Comparison of ENCODE assay signal across 9 cellular contexts in genomic region chr12:132610051-132610759, GRCh38. TPM values are rescaled to one million over a fixed set of nuclear protein-coding genes. Genes with fewer than 3 reads are reported as not detected.
DNase-seq lines count a peak whose midpoint lies in the region; ATAC-seq and TF ChIP-seq lines count a peak whose summit lies in the region.
"Had no signal": no experiment of that assay in that cellular context is flagged by ENCODE, and none has a peak within 500 bp of the region (broad histone marks: within the 10 kb centered on the region; RNA-seq: fewer than 3 reads in every experiment).

LRCOL1 (minus strand) TSS chr12:132610582; CDS start chr12:132606251, 4,331 bp downstream.

- TF ChIP-seq CTCF in fibroblast of lung (conservative IDR thresholded peaks at IDR 0.05 in 1 of 2, IDR thresholded peaks at IDR 0.05 in 1 of 2; ENCODE audit: low read depth in 1 of 2, low read length in 2 of 2) = no peak

- H3K9me3 ChIP-seq in CD8-positive, alpha-beta memory T cell (ENCODE audit: low read length) = no peaks in the 10 kb centered on the region
- no peaks in the 10 kb centered on the region for H3K9me3 ChIP-seq in fibroblast of lung (ENCODE audit: control insufficient read depth, insufficient read depth, low read depth, low read length)

- peaks cover 22 to 52% of the 10 kb centered on the region in 2 donors for H3K27me3 Mint-ChIP-seq in CD8-positive, alpha-beta memory T cell
- peaks cover 50% of the 10 kb centered on the region for H3K27me3 Mint-ChIP-seq in activated naive CD4-positive, alpha-beta T cell treated with anti-CD3 and anti-CD28 coated beads for 36 hours (ENCODE audit: low read depth)

- no peaks in the 10 kb centered on the region for H3K79me2 ChIP-seq in fibroblast of lung (ENCODE audit: control insufficient read depth, insufficient read depth, low read length)

- DNase-seq in CD8-positive, alpha-beta memory T cell = no peak
- DNase-seq in NCI-H510A (lab: John Stamatoyannopoulos, UW) (peak; percentile 59), fibroblast of lung (ENCODE audit: low read depth in 2 of 2) (peak; percentile 73 to 95), non-pigmented ciliary epithelial cell (ENCODE audit: low read depth) (peak; percentile 76), epidermal melanocyte (ENCODE audit: insufficient read length, low spot score) (no peak)
- no peak for DNase-seq in activated naive CD4-positive, alpha-beta T cell treated with anti-CD3 and anti-CD28 coated beads for 36 hours
- DNase-seq: kidney glomerular epithelial cell had no signal

- peak within 1 kb of the TSS; percentile 32 for H3K4me2 ChIP-seq in fibroblast of lung (ENCODE audit: extremely low read depth, insufficient read depth, low read length)

- H3K4me3 ChIP-seq in CD8-positive, alpha-beta memory T cell (ENCODE audit: low read length) = no peak within 1 kb of the TSS
- H3K4me3 ChIP-seq in fibroblast of lung (replicated peaks in 1 of 4; ENCODE audit: control extremely low read depth in 1 of 4, insufficient read depth in 1 of 4, low read depth in 3 of 4, low read length in 4 of 4) = peak within 1 kb of the TSS in 3 of 4 experiments; percentile 3 to 26 (median 24)

- H3K27ac ChIP-seq in CD8-positive, alpha-beta memory T cell (ENCODE audit: low read depth, low read length) = no peak within 1 kb of the TSS
- H3K27ac ChIP-seq in fibroblast of lung (ENCODE audit: insufficient read depth, low read length) = no peak within 1 kb of the TSS

- intact Hi-C loops in activated naive CD4-positive, alpha-beta T cell treated with anti-CD3 and anti-CD28 coated beads for 36 hours (cut with micrococcal nuclease) = no loop called here

- H3K4me1 ChIP-seq in CD8-positive, alpha-beta memory T cell (ENCODE audit: insufficient read depth, low read length) = no peaks in the 10 kb centered on the region
- H3K4me1 ChIP-seq in fibroblast of lung (ENCODE audit: control insufficient read depth, extremely low read depth, insufficient read depth, low read length) = no peaks in the 10 kb centered on the region

- H4K20me1 ChIP-seq in fibroblast of lung (ENCODE audit: control insufficient read depth, extremely low read depth, insufficient read depth, low read length) = no peaks in the 10 kb centered on the region

- no peaks in the 10 kb centered on the region for H3K36me3 ChIP-seq in CD8-positive, alpha-beta memory T cell (ENCODE audit: insufficient read depth, low read length)
- no peaks in the 10 kb centered on the region for H3K36me3 ChIP-seq in fibroblast of lung (ENCODE audit: control insufficient read depth, insufficient read depth, low read length)

- no peak for ATAC-seq in HG03097 (IDR thresholded peaks at IDR 0.05; ENCODE audit: low FRiP score, unreplicated experiment)
- ATAC-seq in HG03439 (IDR thresholded peaks at IDR 0.05; ENCODE audit: unreplicated experiment) = no peak

- H3K9ac ChIP-seq in fibroblast of lung (ENCODE audit: insufficient read depth, low read length) = no peak within 1 kb of the TSS

- H2AFZ ChIP-seq in fibroblast of lung (ENCODE audit: low read length) = peak within 1 kb of the TSS; percentile 1

- H3K36me3 Mint-ChIP-seq in CD8-positive, alpha-beta memory T cell = no peaks in the 10 kb centered on the region
- no peaks in the 10 kb centered on the region for H3K36me3 Mint-ChIP-seq in activated naive CD4-positive, alpha-beta T cell treated with anti-CD3 and anti-CD28 coated beads for 36 hours (ENCODE audit: low read depth)

- peaks cover 0 to 5% (median 3%) of the 10 kb centered on the region in 5 donors for H3K9me3 Mint-ChIP-seq in CD8-positive, alpha-beta memory T cell
- peaks cover 7% of the 10 kb centered on the region for H3K9me3 Mint-ChIP-seq in activated naive CD4-positive, alpha-beta T cell treated with anti-CD3 and anti-CD28 coated beads for 36 hours

- H3K27ac Mint-ChIP-seq in CD8-positive, alpha-beta memory T cell = peak within 1 kb of the TSS in 1 of 8 donors; percentile 68
- no peak within 1 kb of the TSS for H3K27ac Mint-ChIP-seq in activated naive CD4-positive, alpha-beta T cell treated with anti-CD3 and anti-CD28 coated beads for 36 hours

- CTCF ChIA-PET in CD8-positive, alpha-beta memory T cell (lab: Charles Lee) = interaction anchor here (0.7 to 2.2 kb wide), 5 partner anchors 8 to 196 kb away, joined by 3 to 5 read pairs (median 3); no protein-coding TSS in a partner anchor
- CTCF ChIA-PET in activated naive CD4-positive, alpha-beta T cell treated with anti-CD3 and anti-CD28 coated beads for 36 hours (lab: Charles Lee) = interaction anchor here (0.8 to 1.8 kb wide), 4 partner anchors 11 to 219 kb away, joined by 3 to 5 read pairs (median 3); no protein-coding TSS in a partner anchor

- peaks cover 17% of the 10 kb centered on the region for H3K27me3 ChIP-seq in CD8-positive, alpha-beta memory T cell (ENCODE audit: insufficient read depth, low read length, poor library complexity, severe bottlenecking)
- peaks cover 12% of the 10 kb centered on the region for H3K27me3 ChIP-seq in fibroblast of lung (ENCODE audit: control insufficient read depth, insufficient read depth, low read length)

- peak within 1 kb of the TSS in 6 of 7 donors; percentile 32 to 75 (median 64) for H3K4me3 Mint-ChIP-seq in CD8-positive, alpha-beta memory T cell
- no peak within 1 kb of the TSS for H3K4me3 Mint-ChIP-seq in activated naive CD4-positive, alpha-beta T cell treated with anti-CD3 and anti-CD28 coated beads for 36 hours

- H3K4me1 Mint-ChIP-seq in CD8-positive, alpha-beta memory T cell = peaks cover 6 to 12% (median 8%) of the 10 kb centered on the region in 3 donors
- peaks cover 9% of the 10 kb centered on the region for H3K4me1 Mint-ChIP-seq in activated naive CD4-positive, alpha-beta T cell treated with anti-CD3 and anti-CD28 coated beads for 36 hours (ENCODE audit: low read depth)

- POLR2A ChIA-PET in CD8-positive, alpha-beta memory T cell (lab: Charles Lee) = interaction anchor here (0.6 kb wide), 1 partner anchor 306 kb away, joined by 3 read pairs; no protein-coding TSS in a partner anchor

RNA-seq across cellular contexts. Expression of gene LRCOL1, which starts in this region (rescaled TPM):
- total RNA-seq in CD8-positive, alpha-beta memory T cell = not detected
- not detected for polyA plus RNA-seq in CD8-positive, alpha-beta memory T cell
- 0.17 TPM in 1 of 2 replicates, not detected in the other for total RNA-seq in fibroblast of lung
- 0.15 TPM in 1 of 2 replicates, not detected in the other for polyA plus RNA-seq in fibroblast of lung
- 0.28 TPM in 1 of 2 replicates, not detected in the other for polyA plus RNA-seq in fibroblast of lung (2012)
- not detected in 2 replicates for polyA minus RNA-seq in fibroblast of lung (ENCODE audit: low replicate concordance)
- not detected for total RNA-seq in activated naive CD4-positive, alpha-beta T cell treated with anti-CD3 and anti-CD28 coated beads for 36 hours

Comparison
In these comparisons a context has a peak if more than half of its experiments do, and no peak if none do; other contexts are left out.
1. Peak in DNase-seq, H3K4me3 ChIP-seq and H3K4me2 ChIP-seq in fibroblast of lung; RNA of the gene not detected or under 1 TPM.
2. DNase-seq: peak in NCI-H510A (single experiment) and non-pigmented ciliary epithelial cell (single experiment); none in CD8-positive, alpha-beta memory T cell (0 of 5), epidermal melanocyte (single experiment) and activated naive CD4-positive, alpha-beta T cell treated with anti-CD3 and anti-CD28 coated beads for 36 hours (single experiment).